ENCODE assay signal across 8 cellular contexts in the genomic region with DNA sequence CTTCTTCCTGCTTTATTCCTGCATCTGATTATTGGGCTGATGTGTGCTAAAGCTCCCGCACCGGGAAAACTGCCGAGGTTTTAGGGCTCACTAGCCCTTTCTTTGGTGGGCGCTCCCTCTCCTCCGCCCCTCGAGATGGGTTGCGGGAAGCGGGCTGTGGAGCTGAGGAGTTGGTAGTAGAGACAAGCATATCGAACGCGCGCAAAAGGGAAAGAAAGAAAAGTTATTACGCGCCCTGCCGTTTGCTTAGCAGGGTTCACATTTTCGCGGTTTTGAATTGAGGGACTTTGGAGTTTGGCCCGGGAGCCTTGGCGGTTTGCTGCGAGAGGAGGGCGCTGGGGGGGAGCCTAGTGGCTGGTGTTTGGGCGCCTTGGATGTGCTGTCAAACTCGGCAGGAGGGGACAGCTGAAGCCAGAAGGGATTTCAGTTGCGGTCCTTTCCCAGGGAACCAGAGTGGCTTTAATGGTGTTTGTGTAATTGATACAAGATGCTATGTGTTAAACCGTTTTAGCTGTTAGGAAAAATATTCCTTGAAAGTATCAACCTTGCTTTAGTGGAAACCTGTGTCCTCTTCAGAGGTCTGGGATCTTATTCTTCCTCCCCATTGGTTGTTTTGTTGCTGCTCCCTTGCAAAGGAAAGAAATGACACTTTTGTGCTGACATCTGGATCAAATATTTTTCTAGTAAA. TPM values are rescaled to one million over a fixed set of nuclear protein-coding genes. Genes with fewer than 3 reads are reported as not detected.
DNase-seq lines count a peak whose midpoint lies in the region; ATAC-seq and TF ChIP-seq lines count a peak whose summit lies in the region.

No MANE protein-coding gene starts in this region.

- no TSS peak for BruUV-seq in OCI-LY7 (replicated peaks; lab: Mats Ljungman, UMichigan)

- peak overlapping the region; percentile 58; the same call in 1 of the 2 replicates for H2AFZ ChIP-seq in OCI-LY7 (ENCODE audit: low read length)

- H3K9me2 ChIP-seq in OCI-LY7 (ENCODE audit: insufficient read depth, low read length): no peaks in the 10 kb centered on the region

- no peaks in the 10 kb centered on the region; the same call in 1 of the 2 replicates for H3K36me3 ChIP-seq in OCI-LY7 (ENCODE audit: insufficient read depth, low read length)

- intact Hi-C loops in OCI-LY7 (cut with micrococcal nuclease; ENCODE audit: unreplicated experiment): loop anchor here (2.0 to 5.0 kb wide), 3 partner anchors 55 to 145 kb away; no protein-coding TSS in a partner anchor

- peak overlapping the region; percentile 39 for H3K27ac ChIP-seq in OCI-LY7 (ENCODE audit: low read depth, low read length, poor library complexity, severe bottlenecking)

- peaks cover 49% of the 10 kb centered on the region for H3K4me1 ChIP-seq in OCI-LY7 (ENCODE audit: insufficient read depth, low read length, poor library complexity, severe bottlenecking)

- TF ChIP-seq CTCF in OCI-LY7 (conservative IDR thresholded peaks at IDR 0.05; ENCODE audit: low read length): peak; percentile 32
- peak; percentile 32 for TF ChIP-seq CTCF in choroid plexus epithelial cell (conservative IDR thresholded peaks at IDR 0.05; ENCODE audit: low read depth, low read length)

- ATAC-seq in left lobe of liver (peak; percentile 48), GM18517 (IDR thresholded peaks at IDR 0.05; ENCODE audit: unreplicated experiment) (no peak), esophagus mucosa (no peak)
- ATAC-seq in stimulated activated naive CD8-positive, alpha-beta T cell treated with anti-CD3 and anti-CD28 coated beads, Interleukin-15, Interleukin-2, amounts not matched to agents 100 U/mL and 50 U/mL, for 24 hours: no peak

- POLR2A ChIA-PET in OCI-LY7 (lab: Charles Lee): interaction anchor here (0.6 to 12.7 kb wide), 14 partner anchors 17 to 1866 kb away, joined by 3 to 236 read pairs (median 4); a partner anchor contains a TSS

- H3K79me2 ChIP-seq in OCI-LY7 (ENCODE audit: insufficient read depth, low read depth, low read length): peaks cover 57% of the 10 kb centered on the region

- CTCF ChIA-PET in OCI-LY7 (lab: Charles Lee; ENCODE audit: unreplicated experiment): interaction anchor here (0.9 to 1.6 kb wide), 2 partner anchors 18 to 38 kb away, joined by 3 to 13 read pairs; no protein-coding TSS in a partner anchor

- peak overlapping the region; percentile 93 for H3K4me2 ChIP-seq in OCI-LY7 (ENCODE audit: low read length)

- H3K4me3 ChIP-seq in OCI-LY7 (ENCODE audit: low read depth, low read length, poor library complexity, severe bottlenecking) (peak overlapping the region; percentile 94), choroid plexus epithelial cell (ENCODE audit: low read depth, low read length) (peak overlapping the region; percentile 91)

- no peaks in the 10 kb centered on the region for H3K9me3 ChIP-seq in OCI-LY7 (ENCODE audit: low read length)

- 0 out of 2 replicates have a peak, but pooled peaks cover 9% of the 10 kb centered on the region for H4K20me1 ChIP-seq in OCI-LY7 (ENCODE audit: insufficient read depth, low read length)

- DNase-seq in NOMO-1 (lab: John Stamatoyannopoulos, UW; ENCODE audit: unreplicated experiment in 2 of 2): peak; percentile 20 to 28
- DNase-seq in NOMO-1 treated with dmso at 0.1 percent for 144 hours (lab: John Stamatoyannopoulos, UW; ENCODE audit: unreplicated experiment): no peak
- peak; percentile 57 for DNase-seq in OCI-LY7 (ENCODE audit: low spot score)
- peak; percentile 73 for DNase-seq in choroid plexus epithelial cell (ENCODE audit: low read depth)
- DNase-seq in left lobe of liver (ENCODE audit: low spot score): peak; percentile 85
- DNase-seq in stimulated activated naive CD8-positive, alpha-beta T cell treated with anti-CD3 and anti-CD28 coated beads, Interleukin-15, Interleukin-2, amounts not matched to agents 100 U/mL and 50 U/mL, for 24 hours: peak; percentile 16

RNA-seq across cellular contexts. Expression of a gene that starts 1.1 kb away (rescaled TPM):
- 42.6 and 43.5 TPM in 2 replicates for total RNA-seq in OCI-LY7 (2014; rRNA removed; shearing (Covaris generic))
- total RNA-seq in OCI-LY7 (2022): 99.3 and 106 TPM in 2 replicates
- 11.1 TPM for total RNA-seq in left lobe of liver
- 30.2 TPM for total RNA-seq in esophagus mucosa
